Comparison of ENCODE assay signal across 8 cellular contexts in the genomic region with DNA sequence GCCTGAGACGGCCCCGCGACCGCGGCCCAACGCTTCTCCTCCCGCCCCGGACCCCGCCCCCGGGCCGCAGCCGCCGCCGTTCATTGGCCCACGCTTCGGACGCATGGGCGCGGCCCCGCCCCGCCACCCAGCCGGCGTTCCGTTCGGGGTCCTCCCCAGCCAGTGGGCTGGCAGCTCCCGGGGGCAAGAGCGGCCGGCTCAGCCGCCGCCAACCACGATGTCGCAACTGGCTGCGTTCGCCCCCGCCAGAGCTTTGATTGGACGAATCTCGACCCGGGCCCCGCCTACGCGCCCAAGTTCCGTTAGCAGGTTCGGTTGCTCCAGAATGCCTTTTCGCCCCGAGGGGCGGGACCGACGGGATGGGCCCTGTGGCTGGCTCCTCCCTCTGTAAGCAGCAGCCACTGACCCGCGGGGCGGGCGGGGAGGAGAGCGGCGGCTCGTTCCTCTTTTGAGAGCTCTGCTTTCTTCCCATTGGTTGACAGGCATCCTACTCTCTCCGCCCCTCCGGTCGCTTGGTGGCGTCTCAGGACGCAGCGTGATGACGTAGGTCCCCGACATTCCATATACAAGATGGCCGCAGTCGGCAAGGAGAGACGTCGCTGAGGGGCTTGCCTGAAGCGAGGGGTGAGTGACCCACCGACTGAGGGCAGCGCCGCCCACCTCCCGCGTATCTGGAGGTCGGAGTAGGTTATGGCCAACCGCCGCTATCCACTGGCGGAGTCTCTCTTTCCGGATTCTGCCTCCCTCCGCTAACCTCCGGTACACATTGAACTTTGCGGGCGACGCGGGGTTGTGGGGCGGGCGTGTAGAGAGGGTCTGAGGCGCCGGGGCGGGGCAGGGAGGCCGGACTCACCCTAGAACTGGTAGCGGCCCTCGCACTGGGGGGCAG. TPM values are rescaled to one million over a fixed set of nuclear protein-coding genes. Genes with fewer than 3 reads are reported as not detected.
A peak's percentile ranks its signal among the peaks of the same experiment; 100 is the strongest.
DNase-seq lines count a peak whose midpoint lies in the region; ATAC-seq and TF ChIP-seq lines count a peak whose summit lies in the region.

A gene (plus strand): TSS at position 554 of the 889 bp plus-strand sequence. CDS start 11,269 bp downstream, outside the sequence.
A gene (minus strand): TSS at position 4 of the 889 bp plus-strand sequence. CDS start 15,054 bp downstream, outside the sequence.

- peaks cover 78% of the 10 kb centered on the region for H3K79me2 ChIP-seq in fibroblast of lung (ENCODE audit: control insufficient read depth, insufficient read depth, low read length)

- H3K27me3 ChIP-seq in RWPE2 (ENCODE audit: insufficient read depth, poor library complexity, severe bottlenecking) (no peaks in the 10 kb centered on the region), fibroblast of lung (ENCODE audit: control insufficient read depth, insufficient read depth, low read length) (no peaks in the 10 kb centered on the region)
- H3K27me3 ChIP-seq in naive thymus-derived CD4-positive, alpha-beta T cell (ENCODE audit: control insufficient read depth in 2 of 2, insufficient read depth in 2 of 2, low read length in 2 of 2) = no peaks in the 10 kb centered on the region

- DNase-seq in EH (ENCODE audit: low read depth) (peak; percentile 100), H4 (ENCODE audit: low spot score) (peak; percentile 99), LoVo (ENCODE audit: low spot score) (peak; percentile 98), RWPE2 (ENCODE audit: low spot score) (peak; percentile 100), fibroblast of lung (ENCODE audit: low read depth in 2 of 2) (peak; percentile 99 to 100)
- DNase-seq in activated T-helper 2 cell treated with anti-CD3 and anti-CD28 coated beads, Interferon-gamma antibody, Interleukin-2, Interleukin-4, amounts not matched to agents 10 μg/mL and 5 μg/mL and 100 μg/mL, durations not matched to agents 14 hours and 24 hours and 36 hours (ENCODE audit: low spot score) = peak; percentile 100
- DNase-seq in naive thymus-derived CD4-positive, alpha-beta T cell = peak; percentile 98 to 100 (median 100)
- DNase-seq in stimulated activated naive B cell treated with anti-CD40 and anti-IgM and Interleukin-4, amounts not matched to agents 10 μg/mL and 1 μg/mL and 100 μg/mL, for 72 hours = peak; percentile 100

- peak within 1 kb of the TSS; percentile 96 for H3K9ac ChIP-seq in fibroblast of lung (ENCODE audit: insufficient read depth, low read length)

- H3K4me1 Mint-ChIP-seq in activated T-helper 2 cell treated with anti-CD3 and anti-CD28 coated beads, Interferon-gamma antibody, Interleukin-2, Interleukin-4, amounts not matched to agents 10 μg/mL and 5 μg/mL and 100 μg/mL, durations not matched to agents 14 hours and 24 hours and 36 hours (ENCODE audit: low read depth) = peaks cover 43% of the 10 kb centered on the region
- peaks cover 43 to 79% (median 70%) of the 10 kb centered on the region in 7 donors for H3K4me1 Mint-ChIP-seq in naive thymus-derived CD4-positive, alpha-beta T cell
- peaks cover 24 to 48% of the 10 kb centered on the region in 2 donors for H3K4me1 Mint-ChIP-seq in stimulated activated naive B cell treated with anti-CD40 and anti-IgM and Interleukin-4, amounts not matched to agents 10 μg/mL and 1 μg/mL and 100 μg/mL, for 72 hours

- peak within 1 kb of the TSS; percentile 99 for H3K4me3 Mint-ChIP-seq in activated T-helper 2 cell treated with anti-CD3 and anti-CD28 coated beads, Interferon-gamma antibody, Interleukin-2, Interleukin-4, amounts not matched to agents 10 μg/mL and 5 μg/mL and 100 μg/mL, durations not matched to agents 14 hours and 24 hours and 36 hours (ENCODE audit: low read depth)
- H3K4me3 Mint-ChIP-seq in naive thymus-derived CD4-positive, alpha-beta T cell = peak within 1 kb of the TSS; percentile 89 to 100 (median 98)
- H3K4me3 Mint-ChIP-seq in stimulated activated naive B cell treated with anti-CD40 and anti-IgM and Interleukin-4, amounts not matched to agents 10 μg/mL and 1 μg/mL and 100 μg/mL, for 72 hours = peak within 1 kb of the TSS; percentile 98 to 100

- peaks cover under 1% of the 10 kb centered on the region; the same call in 1 of the 2 replicates for H3K36me3 ChIP-seq in RWPE2 (ENCODE audit: low read depth)
- H3K36me3 ChIP-seq in fibroblast of lung (ENCODE audit: control insufficient read depth, insufficient read depth, low read length) = no peaks in the 10 kb centered on the region
- peaks cover 0 to 6% (median 0%) of the 10 kb centered on the region in 3 experiments for H3K36me3 ChIP-seq in naive thymus-derived CD4-positive, alpha-beta T cell (ENCODE audit: control insufficient read depth in 2 of 3, insufficient read depth in 3 of 3, low read length in 3 of 3)

- peak within 1 kb of the TSS; percentile 97 for H3K4me2 ChIP-seq in fibroblast of lung (ENCODE audit: extremely low read depth, insufficient read depth, low read length)

- H3K27ac Mint-ChIP-seq in activated T-helper 2 cell treated with anti-CD3 and anti-CD28 coated beads, Interferon-gamma antibody, Interleukin-2, Interleukin-4, amounts not matched to agents 10 μg/mL and 5 μg/mL and 100 μg/mL, durations not matched to agents 14 hours and 24 hours and 36 hours = peak within 1 kb of the TSS; percentile 92
- peak within 1 kb of the TSS; percentile 95 to 99 (median 98) for H3K27ac Mint-ChIP-seq in naive thymus-derived CD4-positive, alpha-beta T cell
- H3K27ac Mint-ChIP-seq in stimulated activated naive B cell treated with anti-CD40 and anti-IgM and Interleukin-4, amounts not matched to agents 10 μg/mL and 1 μg/mL and 100 μg/mL, for 72 hours = peak within 1 kb of the TSS; percentile 100

- H3K27me3 Mint-ChIP-seq in activated T-helper 2 cell treated with anti-CD3 and anti-CD28 coated beads, Interferon-gamma antibody, Interleukin-2, Interleukin-4, amounts not matched to agents 10 μg/mL and 5 μg/mL and 100 μg/mL, durations not matched to agents 14 hours and 24 hours and 36 hours (ENCODE audit: low read depth) = no peaks in the 10 kb centered on the region
- no peaks in the 10 kb centered on the region for H3K27me3 Mint-ChIP-seq in naive thymus-derived CD4-positive, alpha-beta T cell
- H3K27me3 Mint-ChIP-seq in stimulated activated naive B cell treated with anti-CD40 and anti-IgM and Interleukin-4, amounts not matched to agents 10 μg/mL and 1 μg/mL and 100 μg/mL, for 72 hours = no peaks in the 10 kb centered on the region

- H4K20me1 ChIP-seq in fibroblast of lung (ENCODE audit: control insufficient read depth, extremely low read depth, insufficient read depth, low read length) = peaks cover 3% of the 10 kb centered on the region

- H3K4me1 ChIP-seq in RWPE2 (ENCODE audit: insufficient read depth, poor library complexity, severe bottlenecking) = peaks cover 38% of the 10 kb centered on the region
- H3K4me1 ChIP-seq in fibroblast of lung (ENCODE audit: control insufficient read depth, extremely low read depth, insufficient read depth, low read length) = no peaks in the 10 kb centered on the region
- H3K4me1 ChIP-seq in naive thymus-derived CD4-positive, alpha-beta T cell (ENCODE audit: control insufficient read depth in 2 of 2, insufficient read depth in 2 of 2, low read length in 2 of 2) = peaks cover 26 to 34% of the 10 kb centered on the region in 2 donors

- H3K9me3 Mint-ChIP-seq in activated T-helper 2 cell treated with anti-CD3 and anti-CD28 coated beads, Interferon-gamma antibody, Interleukin-2, Interleukin-4, amounts not matched to agents 10 μg/mL and 5 μg/mL and 100 μg/mL, durations not matched to agents 14 hours and 24 hours and 36 hours = no peaks in the 10 kb centered on the region
- peaks cover 0 to 1% (median 0%) of the 10 kb centered on the region in 11 donors for H3K9me3 Mint-ChIP-seq in naive thymus-derived CD4-positive, alpha-beta T cell
- no peaks in the 10 kb centered on the region for H3K9me3 Mint-ChIP-seq in stimulated activated naive B cell treated with anti-CD40 and anti-IgM and Interleukin-4, amounts not matched to agents 10 μg/mL and 1 μg/mL and 100 μg/mL, for 72 hours

- H3K9me3 ChIP-seq in RWPE2 (ENCODE audit: severe bottlenecking) (no peaks in the 10 kb centered on the region), fibroblast of lung (ENCODE audit: control insufficient read depth, insufficient read depth, low read depth, low read length) (no peaks in the 10 kb centered on the region)
- H3K9me3 ChIP-seq in naive thymus-derived CD4-positive, alpha-beta T cell (ENCODE audit: control insufficient read depth in 2 of 3, low read length in 3 of 3) = no peaks in the 10 kb centered on the region

- POLR2A ChIA-PET in naive thymus-derived CD4-positive, alpha-beta T cell (lab: Charles Lee) = interaction anchor here (0.6 to 1.7 kb wide), 16 partner anchors 9 to 1879 kb away, joined by 3 to 38 read pairs (median 3); a partner anchor contains a TSS

- no peak for TF ChIP-seq CTCF in RWPE2 (IDR thresholded peaks at IDR 0.05; ENCODE audit: poor library complexity, severe bottlenecking)
- TF ChIP-seq CTCF in fibroblast of lung (conservative IDR thresholded peaks at IDR 0.05 in 1 of 2, IDR thresholded peaks at IDR 0.05 in 1 of 2; ENCODE audit: low read depth in 1 of 2, low read length in 2 of 2) = no peak

- H2AFZ ChIP-seq in fibroblast of lung (ENCODE audit: low read length) = peak within 1 kb of the TSS; percentile 85

- H3K4me3 ChIP-seq in RWPE2 (ENCODE audit: severe bottlenecking) (peak within 1 kb of the TSS; percentile 98), fibroblast of lung (replicated peaks in 1 of 4; ENCODE audit: control extremely low read depth in 1 of 4, insufficient read depth in 1 of 4, low read depth in 3 of 4, low read length in 4 of 4) (peak within 1 kb of the TSS; percentile 93 to 99 (median 96))
- H3K4me3 ChIP-seq in naive thymus-derived CD4-positive, alpha-beta T cell (ENCODE audit: low read length) = peak within 1 kb of the TSS; percentile 86

- H3K36me3 Mint-ChIP-seq in activated T-helper 2 cell treated with anti-CD3 and anti-CD28 coated beads, Interferon-gamma antibody, Interleukin-2, Interleukin-4, amounts not matched to agents 10 μg/mL and 5 μg/mL and 100 μg/mL, durations not matched to agents 14 hours and 24 hours and 36 hours (ENCODE audit: low read depth) = peaks cover 3% of the 10 kb centered on the region
- no peaks in the 10 kb centered on the region for H3K36me3 Mint-ChIP-seq in naive thymus-derived CD4-positive, alpha-beta T cell
- peaks cover 0 to 7% of the 10 kb centered on the region in 2 donors for H3K36me3 Mint-ChIP-seq in stimulated activated naive B cell treated with anti-CD40 and anti-IgM and Interleukin-4, amounts not matched to agents 10 μg/mL and 1 μg/mL and 100 μg/mL, for 72 hours

- CTCF ChIA-PET in naive thymus-derived CD4-positive, alpha-beta T cell (lab: Charles Lee) = interaction anchor here (0.6 to 1.0 kb wide), 3 partner anchors 45 to 418 kb away, joined by 3 to 4 read pairs (median 3); no protein-coding TSS in a partner anchor

- intact Hi-C loops in activated T-helper 2 cell treated with anti-CD3 and anti-CD28 coated beads, Interferon-gamma antibody, Interleukin-2, Interleukin-4, amounts not matched to agents 10 μg/mL and 5 μg/mL and 100 μg/mL, durations not matched to agents 14 hours and 24 hours and 36 hours (cut with micrococcal nuclease) = loop anchor here (1.0 to 10.0 kb wide), 3 partner anchors 123 to 584 kb away; a partner anchor contains a TSS
- intact Hi-C loops in naive thymus-derived CD4-positive, alpha-beta T cell (cut with micrococcal nuclease) = loop anchor here (1.0 to 10.0 kb wide), 9 partner anchors 123 to 894 kb away; a partner anchor contains a TSS

- H3K27ac ChIP-seq in RWPE2 (ENCODE audit: poor library complexity, severe bottlenecking) (peak within 1 kb of the TSS; percentile 73), fibroblast of lung (ENCODE audit: insufficient read depth, low read length) (peak within 1 kb of the TSS; percentile 98)
- peak within 1 kb of the TSS; percentile 93 for H3K27ac ChIP-seq in naive thymus-derived CD4-positive, alpha-beta T cell (ENCODE audit: low read depth, low read length)

- ATAC-seq in RWPE2 (ENCODE audit: low read depth) = peak; percentile 86
- ATAC-seq in naive thymus-derived CD4-positive, alpha-beta T cell = peak; percentile 92
- peak; percentile 89 to 92 for ATAC-seq in stimulated activated naive B cell treated with anti-CD40 and anti-IgM and Interleukin-4, amounts not matched to agents 10 μg/mL and 1 μg/mL and 100 μg/mL, for 72 hours (replicated peaks)

RNA-seq across cellular contexts. Expression of the first gene that starts in this region (rescaled TPM):
- 9.1 and 15.9 TPM in 2 replicates for total RNA-seq in H4 (2014; rRNA removed; shearing (Covaris generic))
- total RNA-seq in activated T-helper 2 cell treated with anti-CD3 and anti-CD28 coated beads, Interferon-gamma antibody, Interleukin-2, Interleukin-4, amounts not matched to agents 10 μg/mL and 5 μg/mL and 100 μg/mL, durations not matched to agents 14 hours and 24 hours and 36 hours = 77.8 and 80.4 TPM in 2 replicates
- 33.9 and 51.0 TPM in 2 replicates for total RNA-seq in fibroblast of lung
- polyA plus RNA-seq in fibroblast of lung = 7.3 and 12.9 TPM in 2 replicates
- 48.1 and 57.4 TPM in 2 replicates for polyA plus RNA-seq in fibroblast of lung (2012)
- 7.6 and 14.6 TPM in 2 replicates for polyA minus RNA-seq in fibroblast of lung (ENCODE audit: low replicate concordance)
- total RNA-seq in naive thymus-derived CD4-positive, alpha-beta T cell = 100 to 1,000 TPM in 2 of 5 experiments, 10 to 100 TPM in 3; 68.4 to 139 (median 81.9) TPM
- polyA plus RNA-seq in naive thymus-derived CD4-positive, alpha-beta T cell = 10 to 100 TPM; 16.5 to 19.8 TPM

RNA-seq across cellular contexts. Expression of the second gene that starts in this region (rescaled TPM):
- 34.2 and 35.8 TPM in 2 replicates for total RNA-seq in H4 (2014; rRNA removed; shearing (Covaris generic))
- total RNA-seq in activated T-helper 2 cell treated with anti-CD3 and anti-CD28 coated beads, Interferon-gamma antibody, Interleukin-2, Interleukin-4, amounts not matched to agents 10 μg/mL and 5 μg/mL and 100 μg/mL, durations not matched to agents 14 hours and 24 hours and 36 hours = 52.9 and 53.7 TPM in 2 replicates
- 38.3 and 43.1 TPM in 2 replicates for total RNA-seq in fibroblast of lung
- 30.9 TPM in 2 replicates for polyA plus RNA-seq in fibroblast of lung
- polyA plus RNA-seq in fibroblast of lung (2012) = 25.3 and 25.8 TPM in 2 replicates
- polyA minus RNA-seq in fibroblast of lung (ENCODE audit: low replicate concordance) = 19.5 and 23.3 TPM in 2 replicates
- 10 to 100 TPM; 42.7 to 59.4 (median 53.5) TPM for total RNA-seq in naive thymus-derived CD4-positive, alpha-beta T cell
- polyA plus RNA-seq in naive thymus-derived CD4-positive, alpha-beta T cell = 10 to 100 TPM; 32.2 to 47.4 TPM

Comparison
In these comparisons a context has a peak if more than half of its experiments do, and no peak if none do; other contexts are left out.
1. Peak in every context shown above with its lines: DNase-seq, ATAC-seq, H3K4me3 ChIP-seq and H3K27ac ChIP-seq.